8 cellular contexts compared by ENCODE assay signal in the genomic region with DNA sequence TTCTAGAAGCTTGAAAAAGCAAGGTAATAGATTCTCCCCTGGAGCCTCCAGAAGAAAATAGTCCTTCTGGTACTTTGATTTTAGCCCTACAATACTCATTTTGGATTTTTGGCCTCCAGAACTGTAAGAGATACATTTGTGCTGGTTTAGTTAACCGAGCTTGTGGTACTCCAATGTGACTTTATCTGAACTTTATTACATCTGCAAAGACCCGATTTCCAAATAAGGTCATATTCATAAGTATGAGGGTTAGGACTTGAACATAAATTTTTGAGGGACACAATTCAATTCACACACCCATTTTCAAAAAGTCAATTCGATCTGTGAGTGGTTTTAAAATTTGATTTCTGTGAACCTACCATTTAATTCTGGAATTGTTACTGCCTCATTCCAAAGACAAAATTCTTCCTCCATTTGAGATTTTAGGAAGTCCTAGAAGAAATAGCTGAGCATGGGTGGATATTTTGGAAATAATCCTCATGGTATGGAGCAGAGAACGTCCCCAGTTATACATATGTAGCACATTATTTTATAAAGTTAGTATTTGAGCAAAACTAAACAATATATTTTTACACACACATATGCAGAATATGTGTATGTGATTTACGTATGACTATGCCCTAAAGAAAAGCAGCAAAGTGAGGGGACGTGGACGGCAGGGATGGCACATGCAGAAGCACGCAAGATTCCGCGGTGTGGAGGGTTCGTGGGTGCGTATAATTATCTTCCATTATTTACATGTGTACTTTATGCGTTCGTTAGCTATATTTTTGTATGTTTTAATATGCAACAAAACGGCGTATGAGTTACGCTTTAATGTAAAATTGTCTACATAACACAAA. TPM values are rescaled to one million over a fixed set of nuclear protein-coding genes. Genes with fewer than 3 reads are reported as not detected.
DNase-seq lines count a peak whose midpoint lies in the region; ATAC-seq and TF ChIP-seq lines count a peak whose summit lies in the region.

No MANE protein-coding gene starts in this region.

- peak overlapping the region; percentile 98 for H3K4me3 Mint-ChIP-seq in H9
- peak overlapping the region; percentile 92 for H3K4me3 Mint-ChIP-seq in T-helper 17 cell

- H2BK15ac ChIP-seq in H9 (ENCODE audit: low read depth, low read length): no peak overlapping the region

- H2AFZ ChIP-seq in H9 (ENCODE audit: low read length): no peak overlapping the region

- H3K79me2 ChIP-seq in H9 (ENCODE audit: insufficient read depth, low read length): peaks cover 28% of the 10 kb centered on the region

- H3K14ac ChIP-seq in H9 (ENCODE audit: insufficient read depth, low read length): peak overlapping the region; percentile 69; the same call in 1 of the 2 replicates

- H4K5ac ChIP-seq in H9 (ENCODE audit: insufficient read length, low read depth, low read length): no peak overlapping the region

- no peak for DNase-seq in H9
- no peak for DNase-seq in T-helper 17 cell
- no peak for DNase-seq in fibroblast of pulmonary artery (ENCODE audit: low read depth)
- no peak for DNase-seq in psoas muscle
- DNase-seq in foreskin melanocyte: no peak
- no peak for DNase-seq in stimulated activated CD4-positive, alpha-beta T cell treated with anti-CD3 and anti-CD28 coated beads, Interleukin-1b, Interleukin-23, amount 100 ng/mL, for 48 hours

- H2AK5ac ChIP-seq in H9 (ENCODE audit: insufficient read length, low read length): no peak overlapping the region

- H3K36me3 Mint-ChIP-seq in H9 (ENCODE audit: insufficient read depth in 1 of 3, low read depth in 3 of 3) (peaks cover 2 to 8% (median 3%) of the 10 kb centered on the region in 3 experiments; a peak in 4 of 7 replicates), T-helper 17 cell (ENCODE audit: low read depth) (peaks cover 10% of the 10 kb centered on the region)

- H3K23me2 ChIP-seq in H9 (ENCODE audit: insufficient read length, low read depth, low read length, poor library complexity, severe bottlenecking): peaks cover 6% of the 10 kb centered on the region

- no peaks in the 10 kb centered on the region for H3K4me1 ChIP-seq in H9 (ENCODE audit: insufficient read depth, low read length)
- peaks cover 13% of the 10 kb centered on the region for H3K4me1 ChIP-seq in psoas muscle

- H4K20me1 ChIP-seq in H9 (ENCODE audit: control insufficient read depth, insufficient read depth, insufficient read length): no peaks in the 10 kb centered on the region

- H2BK120ac ChIP-seq in H9 (ENCODE audit: low read depth, low read length, poor library complexity, severe bottlenecking): no peak overlapping the region

- H2BK12ac ChIP-seq in H9 (ENCODE audit: insufficient read length, low read depth, low read length): no peak overlapping the region

- WGBS in H9 (ENCODE audit: extremely low coverage, insufficient read length, low lambda C conversion rate): no CpG with 5 or more reads among the region's 17 CpGs
- 27 to 31% (median 30%) methylated on average over 17 of the region's 17 CpGs for WGBS in psoas muscle, 3 donors

- H3K23ac ChIP-seq in H9 (ENCODE audit: insufficient read length, low read depth, low read length): no peak overlapping the region

- no peaks in the 10 kb centered on the region; the same call in 1 of the 2 replicates for H3K27me3 Mint-ChIP-seq in H9 (ENCODE audit: low read depth)
- peaks cover 30% of the 10 kb centered on the region for H3K27me3 Mint-ChIP-seq in T-helper 17 cell

- H3T11ph ChIP-seq in H9 (ENCODE audit: low read length): no peak overlapping the region

- H3K27ac ChIP-seq in H9 (ENCODE audit: insufficient read length, low read depth, low read length): peak overlapping the region; percentile 77
- peak overlapping the region; percentile 87 for H3K27ac ChIP-seq in psoas muscle

- no peak overlapping the region for H3K56ac ChIP-seq in H9 (ENCODE audit: insufficient read length, low read depth, low read length)

- H3K9ac ChIP-seq in H9 (ENCODE audit: extremely low read depth, insufficient read length, low read length): peak overlapping the region; percentile 90

- intact Hi-C loops in psoas muscle (cut with DNase I): loop anchor here in 1 of 2 donors (5.0 kb wide), 1 partner anchor 41 kb away; no protein-coding TSS in a partner anchor

- H3K36me3 ChIP-seq in psoas muscle (ENCODE audit: insufficient read depth in 1 of 2, low read depth in 1 of 2): no peaks in the 10 kb centered on the region

- ATAC-seq in T-helper 17 cell: no peak
- ATAC-seq in psoas muscle: no peak
- ATAC-seq in GM18909 (IDR thresholded peaks at IDR 0.05; ENCODE audit: poor library complexity, unreplicated experiment): no peak
- no peak for ATAC-seq in HG03045 (IDR thresholded peaks at IDR 0.05; ENCODE audit: unreplicated experiment)

- no peaks in the 10 kb centered on the region for H3K9me3 ChIP-seq in H9 (ENCODE audit: control insufficient read depth, low read depth, low read length)
- no peaks in the 10 kb centered on the region for H3K9me3 ChIP-seq in T-helper 17 cell (ENCODE audit: control insufficient read depth, low read length, poor library complexity, severe bottlenecking)
- no peaks in the 10 kb centered on the region for H3K9me3 ChIP-seq in psoas muscle

- H3K27me3 ChIP-seq in H9 (ENCODE audit: insufficient read depth, low read length) (no peaks in the 10 kb centered on the region), psoas muscle (ENCODE audit: insufficient read depth in 3 of 3, low read length in 2 of 3) (no peaks in the 10 kb centered on the region)

- H3K9me3 Mint-ChIP-seq in H9: no peaks in the 10 kb centered on the region; a peak in 1 of 5 replicates

- H3K4ac ChIP-seq in H9 (ENCODE audit: low read depth, low read length): no peak overlapping the region

- H3K4me1 Mint-ChIP-seq in H9: peaks cover 25 to 26% of the 10 kb centered on the region in 2 experiments
- H3K4me1 Mint-ChIP-seq in T-helper 17 cell: peaks cover 16% of the 10 kb centered on the region

- H2BK5ac ChIP-seq in H9 (ENCODE audit: insufficient read length, low read length): no peak overlapping the region

- H3K18ac ChIP-seq in H9 (ENCODE audit: insufficient read length, low read depth, low read length): no peak overlapping the region

- peak overlapping the region; percentile 95 for H3K4me3 ChIP-seq in fibroblast of pulmonary artery (replicated peaks; ENCODE audit: low read depth, low read length)
- peak overlapping the region; percentile 93 for H3K4me3 ChIP-seq in psoas muscle

- TF ChIP-seq CTCF in H9 (conservative IDR thresholded peaks at IDR 0.05) (no peak), fibroblast of pulmonary artery (IDR thresholded peaks at IDR 0.05; ENCODE audit: low read length, missing control alignments) (no peak), psoas muscle (IDR thresholded peaks at IDR 0.05) (no peak)

- peak overlapping the region; percentile 91 for H3K4me2 ChIP-seq in H9 (ENCODE audit: insufficient read depth, insufficient read length, low read length)

- H3K79me1 ChIP-seq in H9 (ENCODE audit: insufficient read depth, low read depth, low read length, poor library complexity, severe bottlenecking): no peaks in the 10 kb centered on the region

- peak overlapping the region; percentile 89 to 100 (median 93) for H3K27ac Mint-ChIP-seq in H9
- peak overlapping the region; percentile 94 for H3K27ac Mint-ChIP-seq in T-helper 17 cell

- no peak overlapping the region for H4K8ac ChIP-seq in H9 (replicated peaks; ENCODE audit: insufficient read length, low read depth, low read length)

- H4K91ac ChIP-seq in H9 (ENCODE audit: insufficient read length, low read depth, low read length): no peak overlapping the region

- H2BK20ac ChIP-seq in H9 (ENCODE audit: low read depth, low read length, poor library complexity, severe bottlenecking): no peak overlapping the region

RNA-seq across cellular contexts. Expression of a gene that starts 0.9 kb away (rescaled TPM):
- total RNA-seq in H9 (2021) (53.6 and 53.7 TPM in 2 replicates), T-helper 17 cell (10 to 100 TPM; 12.8 to 12.9 TPM), psoas muscle (1 to 10 TPM; 5.1 to 9.0 (median 6.9) TPM)
- polyA plus RNA-seq in psoas muscle: 10 to 100 TPM in 1 of 3 donors, 1 to 10 TPM in 2; 8.3 to 11.9 (median 9.0) TPM

RNA-seq across cellular contexts. Expression of a gene that starts 44.8 kb away (rescaled TPM):
- total RNA-seq in H9 (2021) (1.2 and 1.8 TPM in 2 replicates), T-helper 17 cell (1 to 10 TPM in 1 of 2 donors, under 1 TPM in 1; 0.60 to 1.6 TPM), psoas muscle (1 to 10 TPM; 1.2 to 3.9 (median 2.3) TPM)
- 1 to 10 TPM in 1 of 3 donors, under 1 TPM in 2; 0.65 to 3.9 (median 0.66) TPM for polyA plus RNA-seq in psoas muscle
